Comparison of ENCODE assay signal across 25 cellular contexts in the genomic region with DNA sequence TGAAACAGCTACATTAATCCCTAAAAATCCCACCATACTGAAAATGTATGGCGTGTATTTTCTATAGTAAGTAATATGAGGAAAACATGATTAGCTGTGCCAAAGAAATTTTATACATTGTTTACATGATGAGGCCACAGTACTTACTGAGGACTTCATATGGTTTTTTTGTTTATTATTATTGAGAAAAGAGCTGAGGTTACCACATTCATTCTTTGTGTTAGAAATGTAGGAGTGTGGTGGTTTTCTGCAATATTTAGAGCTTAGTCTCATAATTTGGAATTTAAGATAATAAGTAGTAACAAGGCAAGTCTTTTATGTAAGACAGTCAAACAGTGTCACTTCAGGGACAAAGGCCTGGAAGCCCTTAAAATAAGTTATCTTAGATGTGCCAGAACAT.
"Had no signal": no experiment of that assay in that cellular context is flagged by ENCODE, and none has a peak within 500 bp of the region (broad histone marks: within the 10 kb centered on the region; RNA-seq: fewer than 3 reads in every experiment).

No MANE protein-coding gene starts in this region.

- DNase-seq: activated CD4-positive, alpha-beta memory T cell treated with anti-CD3 and anti-CD28 coated beads for 36 hours; activated CD4-positive, alpha-beta T cell treated with anti-CD3 and anti-CD28 coated beads, Interleukin-2, amount 10 ng/mL, durations not matched to agents 7 days and 5 days; activated CD4-positive, CD25-positive, alpha-beta regulatory T cell; activated CD8-positive, alpha-beta memory T cell treated with anti-CD3 and anti-CD28 coated beads for 24 hours; activated gamma-delta T cell; activated naive CD4-positive, alpha-beta T cell treated with anti-CD3 and anti-CD28 coated beads for 36 hours; activated T-cell treated with anti-CD3 and anti-CD28 coated beads, Interleukin-2, amount 50 U/mL, for 4 hours; amygdala; brain microvascular endothelial cell; MM.1S; NCI-H1105; NCI-H1436; NCI-H1694 treated with DMSO at 0.1 percent for 48 hours; NCI-H2029 treated with DMSO at 0.1 percent for 48 hours; NCI-H345; NCI-H510A; NCI-H526 treated with DMSO at 0.1 percent for 48 hours; NCI-H82; SIG-M5; T-cell; T-helper 2 cell; T1000 had no signal

- H3K4me3 ChIP-seq: cardiac muscle cell had no signal

- H3K27me3 Mint-ChIP-seq: activated CD4-positive, alpha-beta memory T cell treated with anti-CD3 and anti-CD28 coated beads for 36 hours; activated T-helper 17 cell treated with anti-CD3 and anti-CD28 coated beads, Interleukin-2, amount 50 U/mL, for 72 hours; T-cell had no signal

- H3K27ac Mint-ChIP-seq: activated CD4-positive, alpha-beta memory T cell treated with anti-CD3 and anti-CD28 coated beads for 36 hours; activated CD4-positive, alpha-beta T cell treated with anti-CD3 and anti-CD28 coated beads, Interleukin-2, amount 10 ng/mL, durations not matched to agents 7 days and 5 days; activated naive CD4-positive, alpha-beta T cell treated with anti-CD3 and anti-CD28 coated beads for 36 hours; activated T-helper 17 cell treated with anti-CD3 and anti-CD28 coated beads, Interleukin-2, amount 50 U/mL, for 72 hours; T-cell had no signal

- H3K4me3 Mint-ChIP-seq: activated CD4-positive, alpha-beta memory T cell treated with anti-CD3 and anti-CD28 coated beads for 36 hours; activated CD4-positive, alpha-beta T cell treated with anti-CD3 and anti-CD28 coated beads, Interleukin-2, amount 10 ng/mL, durations not matched to agents 7 days and 5 days; activated naive CD4-positive, alpha-beta T cell treated with anti-CD3 and anti-CD28 coated beads for 36 hours; activated T-cell treated with anti-CD3 and anti-CD28 coated beads, Interleukin-2, amount 50 U/mL, for 4 hours; activated T-helper 17 cell treated with anti-CD3 and anti-CD28 coated beads, Interleukin-2, amount 50 U/mL, for 72 hours; T-cell had no signal

- H3K4me1 Mint-ChIP-seq: activated CD4-positive, alpha-beta T cell treated with anti-CD3 and anti-CD28 coated beads, Interleukin-2, amount 10 ng/mL, durations not matched to agents 7 days and 5 days; activated T-helper 17 cell treated with anti-CD3 and anti-CD28 coated beads, Interleukin-2, amount 50 U/mL, for 72 hours; T-cell had no signal

- H3K27ac ChIP-seq: brain microvascular endothelial cell, cardiac muscle cell, VCaP had no signal

- H3K36me3 ChIP-seq: brain microvascular endothelial cell, cardiac muscle cell had no signal

- H3K27me3 ChIP-seq: brain microvascular endothelial cell, cardiac muscle cell had no signal

- ATAC-seq: activated T-cell treated with anti-CD3 and anti-CD28 coated beads, Interleukin-2, amount 50 U/mL, for 4 hours; activated T-helper 17 cell treated with anti-CD3 and anti-CD28 coated beads, Interleukin-2, amount 50 U/mL, for 72 hours; T-cell had no signal
